In the genomic region with DNA sequence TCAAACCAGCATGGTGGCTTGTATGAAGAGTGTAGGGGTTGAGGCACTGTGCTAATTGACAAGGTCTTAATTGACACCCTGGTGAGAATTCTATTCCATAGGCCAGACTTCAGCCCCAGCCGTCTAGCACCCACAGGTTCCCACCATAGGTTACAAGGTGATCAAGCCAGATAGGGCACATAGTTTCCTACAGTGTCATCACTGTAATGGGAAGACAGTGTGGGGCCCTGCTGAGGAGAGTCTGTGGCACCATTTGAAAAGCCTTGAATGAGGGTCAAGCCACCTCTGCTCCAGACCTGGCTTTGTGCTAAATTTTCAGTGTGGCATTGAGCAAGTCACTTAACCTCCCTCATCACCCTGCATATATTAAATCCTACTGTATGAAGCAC, we compare ENCODE assay signal across 11 cellular contexts. TPM values are rescaled to one million over a fixed set of nuclear protein-coding genes. Genes with fewer than 3 reads are reported as not detected.
A peak's percentile ranks its signal among the peaks of the same experiment; 100 is the strongest.
DNase-seq lines count a peak whose midpoint lies in the region; ATAC-seq, FAIRE-seq and TF ChIP-seq lines count a peak whose summit lies in the region.
"Had no signal": no experiment of that assay in that cellular context is flagged by ENCODE, and none has a peak within 500 bp of the region (broad histone marks: within the 10 kb centered on the region; RNA-seq: fewer than 3 reads in every experiment).

No MANE protein-coding gene starts in this region.

- ATAC-seq in heart right ventricle (no peak), left cardiac atrium (no peak), GM21723 (IDR thresholded peaks at IDR 0.05; ENCODE audit: unreplicated experiment) (no peak)

- 50 to 59% methylated on average over 1 of the region's 1 CpG for WGBS in heart right ventricle, 2 donors

- H3K27ac ChIP-seq in heart right ventricle (peak overlapping the region; percentile 89 to 97 (median 92)), muscle layer of duodenum (ENCODE audit: low read length) (peak overlapping the region; percentile 84), uterus (peak overlapping the region; percentile 91 to 96)

- peaks cover 66 to 100% (median 99%) of the 10 kb centered on the region in 9 donors for H3K4me1 ChIP-seq in heart right ventricle
- H3K4me1 ChIP-seq in muscle layer of duodenum (ENCODE audit: control insufficient read depth in 1 of 2, insufficient read depth in 2 of 2, low read length in 2 of 2) = peaks cover 56 to 78% of the 10 kb centered on the region in 2 donors
- H3K4me1 ChIP-seq in uterus = peaks cover 50 to 60% of the 10 kb centered on the region in 2 donors

- H3K36me3 ChIP-seq in heart right ventricle = peaks cover 0 to 3% (median 0%) of the 10 kb centered on the region in 9 donors
- no peaks in the 10 kb centered on the region for H3K36me3 ChIP-seq in bronchial epithelial cell (ENCODE audit: control insufficient read depth, insufficient read depth, low read length)
- no peaks in the 10 kb centered on the region for H3K36me3 ChIP-seq in muscle layer of duodenum (ENCODE audit: control insufficient read depth in 1 of 2, insufficient read depth in 2 of 2, low read length in 2 of 2)
- no peaks in the 10 kb centered on the region for H3K36me3 ChIP-seq in uterus
- H3K36me3 ChIP-seq: HAP-1 had no signal

- intact Hi-C loops in heart right ventricle (cut with DNase I) = loop anchor here in 5 of 10 donors (2.0 to 5.0 kb wide), 4 partner anchors 35 to 70 kb away; partner anchors contain the start of gene YPEL2 (in 4 of the 5)
- intact Hi-C loops in left cardiac atrium (cut with DNase I) = loop anchor here in 1 of 2 donors (5.0 kb wide), 1 partner anchor 35 kb away; the partner anchor contains the start of gene YPEL2
- intact Hi-C loops in uterus (cut with DNase I; ENCODE audit: low total_unique reads) = no loop called here

- DNase-seq in heart right ventricle (no peak), left cardiac atrium (no peak), bronchial epithelial cell (ENCODE audit: low read depth) (peak; percentile 50), uterus (no peak), T-helper 2 cell (no peak), T1000 (lab: John Stamatoyannopoulos, UW) (no peak)
- DNase-seq: activated naive CD4-positive, alpha-beta T cell; T-helper 9 cell had no signal

- no peak for FAIRE-seq in bronchial epithelial cell (lab: Jason Lieb, UNC)

- H3K27me3 ChIP-seq in heart right ventricle (no peaks in the 10 kb centered on the region), bronchial epithelial cell (ENCODE audit: control insufficient read depth, insufficient read depth, low read length) (no peaks in the 10 kb centered on the region), muscle layer of duodenum (ENCODE audit: low read depth, low read length) (no peaks in the 10 kb centered on the region), uterus (no peaks in the 10 kb centered on the region)

- no peaks in the 10 kb centered on the region for H3K9me3 ChIP-seq in heart right ventricle
- H3K9me3 ChIP-seq in muscle layer of duodenum (ENCODE audit: control insufficient read depth in 1 of 2, low read length in 2 of 2) = no peaks in the 10 kb centered on the region
- no peaks in the 10 kb centered on the region for H3K9me3 ChIP-seq in uterus
- H3K9me3 ChIP-seq: HAP-1 had no signal

- no peak overlapping the region for H3K4me3 ChIP-seq in heart right ventricle
- H3K4me3 ChIP-seq in bronchial epithelial cell (ENCODE audit: low read depth, low read length) = no peak overlapping the region
- no peak overlapping the region for H3K4me3 ChIP-seq in muscle layer of duodenum (ENCODE audit: low read depth in 1 of 2, low read length in 2 of 2)
- H3K4me3 ChIP-seq in uterus = no peak overlapping the region
- H3K4me3 ChIP-seq: HAP-1 had no signal

- no peak for TF ChIP-seq POLR2A in uterus (IDR thresholded peaks at IDR 0.05)

- TF ChIP-seq CTCF in heart right ventricle (IDR thresholded peaks at IDR 0.05) (no peak), bronchial epithelial cell (IDR thresholded peaks at IDR 0.05; ENCODE audit: insufficient read depth, low read length, severe bottlenecking) (no peak), uterus (IDR thresholded peaks at IDR 0.05) (no peak)

RNA-seq across cellular contexts. Expression of gene YPEL2, which starts 36.2 kb away (rescaled TPM):
- 10 to 100 TPM; 12.0 to 57.1 (median 42.0) TPM for total RNA-seq in heart right ventricle
- 10 to 100 TPM in 1 of 2 donors, 1 to 10 TPM in 1; 5.0 to 15.7 TPM for polyA plus RNA-seq in heart right ventricle
- 10 to 100 TPM; 10.5 to 25.4 TPM for total RNA-seq in left cardiac atrium
- 2.1 and 2.6 TPM in 2 replicates for total RNA-seq in bronchial epithelial cell
- 10 to 100 TPM; 21.2 to 91.7 (median 25.0) TPM for total RNA-seq in uterus
